ENCODE assay signal across 33 cellular contexts in genomic region chr15:33395376-33395775, GRCh38.
"Had no signal": no experiment of that assay in that cellular context is flagged by ENCODE, and none has a peak within 500 bp of the region (broad histone marks: within the 10 kb centered on the region; RNA-seq: fewer than 3 reads in every experiment).

No MANE protein-coding gene starts in this region.

- H3K4me3 ChIP-seq: adrenal gland, body of pancreas, breast epithelium had no signal

- H3K27me3 ChIP-seq: adrenal gland, body of pancreas, brain microvascular endothelial cell, breast epithelium had no signal

- H3K36me3 ChIP-seq: adrenal gland, brain microvascular endothelial cell, breast epithelium had no signal

- H3K9me3 ChIP-seq: adrenal gland, body of pancreas, breast epithelium had no signal

- H3K27ac ChIP-seq: adrenal gland, body of pancreas, brain microvascular endothelial cell, breast epithelium, VCaP had no signal

- DNase-seq: activated B cell treated with CpG ODN at 0.5 μM for 24 hours; activated CD4-positive, alpha-beta memory T cell treated with anti-CD3 and anti-CD28 coated beads for 36 hours; activated CD4-positive, alpha-beta T cell treated with anti-CD3 and anti-CD28 coated beads for 4 hours; activated CD4-positive, alpha-beta T cell treated with anti-CD3 and anti-CD28 coated beads, Interleukin-2, amount 10 ng/mL, durations not matched to agents 24 days and 14 days; activated CD4-positive, alpha-beta T cell treated with anti-CD3 and anti-CD28 coated beads, Interleukin-2, amount 50 U/mL, for 1 hour; activated CD4-positive, alpha-beta T cell treated with anti-CD3 and anti-CD28 coated beads, Interleukin-2, amount 50 U/mL, for 4 hours; activated CD4-positive, CD25-positive, alpha-beta regulatory T cell treated with anti-CD3 and anti-CD28 coated beads, Interleukin-2, amount 50 U/mL, for 72 hours; activated CD8-positive, alpha-beta memory T cell treated with anti-CD3 and anti-CD28 coated beads, Interleukin-2, amount 50 U/mL, for 4 hours; activated CD8-positive, alpha-beta T cell treated with anti-CD3 and anti-CD28 coated beads for 36 hours; activated effector memory CD4-positive, alpha-beta T cell treated with anti-CD3 and anti-CD28 coated beads, Interleukin-2, amount 50 U/mL, for 16 hours; activated gamma-delta T cell treated with Interleukin-2 at 50 U/mL for 16 hours; activated naive CD4-positive, alpha-beta T cell; activated naive CD4-positive, alpha-beta T cell treated with anti-CD3 and anti-CD28 coated beads for 36 hours; activated naive CD4-positive, alpha-beta T cell treated with anti-CD3 and anti-CD28 coated beads, Interleukin-2, amount 50 U/mL, for 16 hours; activated naive CD8-positive, alpha-beta T cell treated with anti-CD3 and anti-CD28 coated beads for 36 hours; activated T-cell treated with anti-CD3 and anti-CD28 coated beads for 4 hours; activated T-cell treated with anti-CD3 and anti-CD28 coated beads, Interleukin-2, amount 50 U/mL, for 1 hour; activated T-cell treated with anti-CD3 and anti-CD28 coated beads, Interleukin-2, amount 50 U/mL, for 4 hours; activated T-cell treated with anti-CD3 and anti-CD28 coated beads, Interleukin-2, amount 50 U/mL, for 72 hours; adrenal gland; amniotic stem cell; aorta; body of pancreas; brain microvascular endothelial cell; caudate nucleus; cerebellar nuclear complex; T-helper 1 cell; T-helper 2 cell; T-helper 9 cell had no signal

- H3K4me1 ChIP-seq: adrenal gland, body of pancreas, breast epithelium had no signal

- ATAC-seq: activated CD8-positive, alpha-beta T cell treated with anti-CD3 and anti-CD28 coated beads for 36 hours; activated naive CD4-positive, alpha-beta T cell treated with anti-CD3 and anti-CD28 coated beads, Interleukin-2, amount 50 U/mL, for 72 hours; activated T-cell treated with anti-CD3 and anti-CD28 coated beads, Interleukin-2, amount 50 U/mL, for 4 hours; activated T-cell treated with anti-CD3 and anti-CD28 coated beads, Interleukin-2, amount 50 U/mL, for 72 hours; activated T-helper 17 cell treated with anti-CD3 and anti-CD28 coated beads, Interleukin-2, amount 50 U/mL, for 72 hours; body of pancreas had no signal
